8 cellular contexts compared by ENCODE assay signal in the genomic region with DNA sequence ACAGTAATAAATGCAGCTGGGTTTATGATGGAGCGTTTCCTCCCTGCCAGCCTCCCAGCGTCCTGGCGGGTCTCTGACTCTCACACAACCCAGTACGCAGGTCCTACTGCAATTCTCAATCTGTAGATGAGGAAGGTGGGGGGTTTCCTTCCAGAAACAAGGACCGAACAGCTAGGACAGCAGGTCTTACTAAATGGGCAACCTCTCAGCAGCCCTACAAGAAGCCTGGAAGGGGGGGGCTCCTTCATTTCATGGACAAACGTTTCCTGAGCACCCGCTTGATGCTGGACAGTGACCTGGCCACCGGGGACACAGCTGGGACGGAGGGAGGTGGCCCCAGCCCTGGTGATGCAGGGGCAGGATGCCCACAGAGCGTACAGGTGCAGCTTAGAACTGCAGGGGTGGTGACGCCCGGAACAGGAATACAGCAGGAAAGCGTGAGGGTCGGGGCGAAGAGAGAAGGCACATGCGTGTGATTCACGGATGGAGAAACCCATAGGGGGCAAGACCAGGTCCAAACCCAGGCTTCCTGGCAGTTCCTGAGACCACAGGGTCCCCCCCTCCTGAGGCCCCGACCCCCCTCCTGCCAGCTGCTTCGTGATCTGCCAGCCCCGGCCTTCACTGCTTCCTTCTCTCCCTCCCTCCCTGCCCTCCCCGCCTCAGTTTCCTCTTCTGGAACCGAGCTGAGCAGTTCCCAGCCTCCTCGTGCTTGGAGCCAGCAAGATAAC. TPM values are rescaled to one million over a fixed set of nuclear protein-coding genes. Genes with fewer than 3 reads are reported as not detected.
A peak's percentile ranks its signal among the peaks of the same experiment; 100 is the strongest.
DNase-seq lines count a peak whose midpoint lies in the region; ATAC-seq, FAIRE-seq and TF ChIP-seq lines count a peak whose summit lies in the region.

No MANE protein-coding gene starts in this region.

- CTCF ChIA-PET in A549 (lab: Yijun Ruan, JAX), result interaction anchor here (0.9 to 1.1 kb wide), 2 partner anchors 38 to 70 kb away, joined by 3 read pairs; no protein-coding TSS in a partner anchor

- H3K9me3 ChIP-seq in A549, result no peaks in the 10 kb centered on the region
- H3K9me3 ChIP-seq in HUES64 (ENCODE audit: insufficient read depth, low read depth, low read length), result no peaks in the 10 kb centered on the region
- H3K9me3 ChIP-seq in mucosa of rectum (ENCODE audit: control insufficient read depth in 2 of 2, low read length in 2 of 2), result no peaks in the 10 kb centered on the region

- H3K27me3 ChIP-seq in HUES64 (ENCODE audit: insufficient read depth, low read length), result peaks cover 14% of the 10 kb centered on the region
- peaks cover 13 to 33% of the 10 kb centered on the region in 2 donors for H3K27me3 ChIP-seq in mucosa of rectum (ENCODE audit: control insufficient read depth in 2 of 2, insufficient read depth in 2 of 2, low read length in 2 of 2)

- TF ChIP-seq CTCF in A549 (IDR thresholded peaks at IDR 0.05), result no peak

- H3K4me2 ChIP-seq in A549, result peak overlapping the region; percentile 100

- POLR2A ChIA-PET in A549 (lab: Yijun Ruan, JAX), result no interaction called here

- H3K27ac ChIP-seq in A549 (peak overlapping the region in 1 of 2 experiments; percentile 93; a peak in 2 of 6 replicates), HUES64 (ENCODE audit: low read depth, low read length) (no peak overlapping the region), mucosa of rectum (ENCODE audit: low read depth in 2 of 2, low read length in 2 of 2) (no peak overlapping the region)

- H3K36me3 ChIP-seq in HUES64 (ENCODE audit: insufficient read depth, low read length) (no peaks in the 10 kb centered on the region), mucosa of rectum (ENCODE audit: control insufficient read depth in 2 of 2, insufficient read depth in 2 of 2, low read length in 2 of 2) (no peaks in the 10 kb centered on the region)

- H3K4me3 ChIP-seq in A549, result peak overlapping the region; percentile 73
- peak overlapping the region; percentile 64 for H3K4me3 ChIP-seq in HUES64 (ENCODE audit: low read length)
- peak overlapping the region; percentile 10 to 44 for H3K4me3 ChIP-seq in mucosa of rectum (ENCODE audit: low read length in 2 of 2)

- H3K4me1 ChIP-seq in A549, result peaks cover 8% of the 10 kb centered on the region; the same call in 1 of the 3 replicates
- peaks cover 18% of the 10 kb centered on the region for H3K4me1 ChIP-seq in HUES64 (ENCODE audit: insufficient read depth, low read length)
- H3K4me1 ChIP-seq in mucosa of rectum (ENCODE audit: control insufficient read depth in 2 of 2, insufficient read depth in 2 of 2, low read length in 2 of 2), result peaks cover 2 to 11% of the 10 kb centered on the region in 2 donors

- TF ChIP-seq EP300 in A549 (IDR thresholded peaks at IDR 0.05), result no peak

- 27% methylated on average over 17 of the region's 23 CpGs for whole genome bisulfite sequencing in A549 (ENCODE audit: missing lambda C conversion rate)
- 31% methylated on average over 20 of the region's 23 CpGs for WGBS in HUES64

- DNase-seq in A549 (ENCODE audit: low read depth in 1 of 2, low spot score in 1 of 2), result peak in 1 of 2 experiments; percentile 28
- DNase-seq in astrocyte of the hippocampus (ENCODE audit: low read depth, low spot score), result peak; percentile 29
- no peak for DNase-seq in NCI-H1694 (lab: John Stamatoyannopoulos, UW)

- peak; percentile 23 to 42; a peak in 3 of 6 replicates for ATAC-seq in A549
- ATAC-seq in HG03108 (IDR thresholded peaks at IDR 0.05; ENCODE audit: unreplicated experiment), result no peak
- no peak for ATAC-seq in GM21723 (IDR thresholded peaks at IDR 0.05; ENCODE audit: unreplicated experiment)
- no peak for ATAC-seq in HG03571 (IDR thresholded peaks at IDR 0.05; ENCODE audit: unreplicated experiment)

- TF ChIP-seq POLR2A in A549 (IDR thresholded peaks at IDR 0.05; ENCODE audit: low read length), result no peak; the same call in 1 of the 2 replicates

- FAIRE-seq in A549 (lab: Jason Lieb, UNC), result no peak

- TF ChIP-seq RAD21 in A549 (conservative IDR thresholded peaks at IDR 0.05 in 1 of 2, IDR thresholded peaks at IDR 0.05 in 1 of 2), result no peak

- H3K9ac ChIP-seq in HUES64 (ENCODE audit: low read depth, low read length) (no peak overlapping the region), mucosa of rectum (ENCODE audit: low read depth in 1 of 2, low read length in 2 of 2) (no peak overlapping the region)

TF ChIP-seq in A549, 52 proteins besides CTCF, POLR2A, EP300 and RAD21:
- TF ChIP-seq NPAS2 (CRISPR knock-in tag; IDR thresholded peaks at IDR 0.05; ENCODE audit: borderline replicate concordance) (no peak), RARB (CRISPR knock-in tag; IDR thresholded peaks at IDR 0.05) (no peak), RNF2 (IDR thresholded peaks at IDR 0.05; ENCODE audit: borderline replicate concordance, low read depth) (no peak), BHLHE40 (IDR thresholded peaks at IDR 0.05; ENCODE audit: low read depth, low read length) (no peak), NR3C1 (IDR thresholded peaks at IDR 0.05) (no peak), FOSB (CRISPR knock-in tag; IDR thresholded peaks at IDR 0.05) (no peak)
- TF ChIP-seq, protein P1, sequence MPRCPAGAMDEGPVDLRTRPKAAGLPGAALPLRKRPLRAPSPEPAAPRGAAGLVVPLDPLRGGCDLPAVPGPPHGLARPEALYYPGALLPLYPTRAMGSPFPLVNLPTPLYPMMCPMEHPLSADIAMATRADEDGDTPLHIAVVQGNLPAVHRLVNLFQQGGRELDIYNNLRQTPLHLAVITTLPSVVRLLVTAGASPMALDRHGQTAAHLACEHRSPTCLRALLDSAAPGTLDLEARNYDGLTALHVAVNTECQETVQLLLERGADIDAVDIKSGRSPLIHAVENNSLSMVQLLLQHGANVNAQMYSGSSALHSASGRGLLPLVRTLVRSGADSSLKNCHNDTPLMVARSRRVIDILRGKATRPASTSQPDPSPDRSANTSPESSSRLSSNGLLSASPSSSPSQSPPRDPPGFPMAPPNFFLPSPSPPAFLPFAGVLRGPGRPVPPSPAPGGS (IDR thresholded peaks at IDR 0.05), result no peak
- TF ChIP-seq, protein P2, sequence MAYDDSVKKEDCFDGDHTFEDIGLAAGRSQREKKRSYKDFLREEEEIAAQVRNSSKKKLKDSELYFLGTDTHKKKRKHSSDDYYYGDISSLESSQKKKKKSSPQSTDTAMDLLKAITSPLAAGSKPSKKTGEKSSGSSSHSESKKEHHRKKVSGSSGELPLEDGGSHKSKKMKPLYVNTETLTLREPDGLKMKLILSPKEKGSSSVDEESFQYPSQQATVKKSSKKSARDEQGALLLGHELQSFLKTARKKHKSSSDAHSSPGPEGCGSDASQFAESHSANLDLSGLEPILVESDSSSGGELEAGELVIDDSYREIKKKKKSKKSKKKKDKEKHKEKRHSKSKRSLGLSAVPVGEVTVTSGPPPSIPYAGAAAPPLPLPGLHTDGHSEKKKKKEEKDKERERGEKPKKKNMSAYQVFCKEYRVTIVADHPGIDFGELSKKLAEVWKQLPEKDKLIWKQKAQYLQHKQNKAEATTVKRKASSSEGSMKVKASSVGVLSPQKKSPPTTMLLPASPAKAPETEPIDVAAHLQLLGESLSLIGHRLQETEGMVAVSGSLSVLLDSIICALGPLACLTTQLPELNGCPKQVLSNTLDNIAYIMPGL (CRISPR knock-in tag; IDR thresholded peaks at IDR 0.05; ENCODE audit: borderline replicate concordance), result no peak
- TF ChIP-seq, protein P3, sequence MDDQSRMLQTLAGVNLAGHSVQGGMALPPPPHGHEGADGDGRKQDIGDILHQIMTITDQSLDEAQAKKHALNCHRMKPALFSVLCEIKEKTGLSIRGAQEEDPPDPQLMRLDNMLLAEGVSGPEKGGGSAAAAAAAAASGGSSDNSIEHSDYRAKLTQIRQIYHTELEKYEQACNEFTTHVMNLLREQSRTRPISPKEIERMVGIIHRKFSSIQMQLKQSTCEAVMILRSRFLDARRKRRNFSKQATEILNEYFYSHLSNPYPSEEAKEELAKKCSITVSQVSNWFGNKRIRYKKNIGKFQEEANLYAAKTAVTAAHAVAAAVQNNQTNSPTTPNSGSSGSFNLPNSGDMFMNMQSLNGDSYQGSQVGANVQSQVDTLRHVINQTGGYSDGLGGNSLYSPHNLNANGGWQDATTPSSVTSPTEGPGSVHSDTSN (IDR thresholded peaks at IDR 0.05), result no peak

RNA-seq across cellular contexts. Expression of a gene that starts 0.7 kb away (rescaled TPM):
- polyA plus RNA-seq in A549 (2011; rRNA removed) (0.13 and 0.21 TPM in 2 replicates), A549 (2017; fragmentation: RNase III; extraction: RNeasy Plus Mini Kit Qiagen cat#74134 plus additional on column Dnase treatment) (0.41 to 0.71 TPM (median 0.57 TPM) in 3 replicates)
- polyA plus RNA-seq in A549 (2012; cell fraction: cytosol; rRNA removed), result 0.41 and 0.62 TPM in 2 replicates
- 1.1 and 1.7 TPM in 2 replicates for polyA plus RNA-seq in A549 (2012; cell fraction: nucleus; rRNA removed)
- 0.12 and 0.19 TPM in 2 replicates for polyA minus RNA-seq in A549 (2011; rRNA and poly(A)+ RNA removed)
- 5.7 TPM for polyA plus RNA-seq in HUES64 (2013, experiment 1 of 2)
- polyA plus RNA-seq in HUES64 (2013, experiment 2 of 2), result 5.6 TPM

RNA-seq across cellular contexts. Expression of a gene that starts 51.2 kb away (rescaled TPM):
- polyA plus RNA-seq in A549 (2011; rRNA removed), result 0.36 and 0.87 TPM in 2 replicates
- 0.26 TPM in 2 replicates for polyA plus RNA-seq in A549 (2012; cell fraction: cytosol; rRNA removed)
- 2.0 and 2.4 TPM in 2 replicates for polyA plus RNA-seq in A549 (2012; cell fraction: nucleus; rRNA removed)
- polyA plus RNA-seq in A549 (2017; fragmentation: RNase III; extraction: RNeasy Plus Mini Kit Qiagen cat#74134 plus additional on column Dnase treatment), result 0.21 to 0.66 TPM (median 0.58 TPM) in 3 replicates
- polyA minus RNA-seq in A549 (2011; rRNA and poly(A)+ RNA removed), result 0.44 and 0.70 TPM in 2 replicates
- polyA plus RNA-seq in HUES64 (2013, experiment 1 of 2), result 5.3 TPM
- 6.6 TPM for polyA plus RNA-seq in HUES64 (2013, experiment 2 of 2)

Comparison
In these comparisons a context has a peak if more than half of its experiments do, and no peak if none do; other contexts are left out.
1. ATAC-seq: peak in A549 (2 of 2); none in HG03108 (single experiment), GM21723 (single experiment) and HG03571 (single experiment).
2. Peak in every context shown above with its lines, with median percentiles within 50 percentile points of each other: H3K4me3 ChIP-seq.